In genomic region chr12:130775953-130776856, GRCh38 we compare ENCODE assay signal across 1 cellular context.
TF ChIP-seq lines count a peak whose summit lies in the region.

No MANE protein-coding gene starts in this region.

TF ChIP-seq in HepG2, 621 proteins besides CTCF, POLR2A, EP300 and RAD21 (continued from another document and continues in another):
- TF ChIP-seq AKNA (CRISPR knock-in tag; IDR thresholded peaks at IDR 0.05; ENCODE audit: borderline replicate concordance) = no peak; the same call in 1 of the 2 replicates
- TF ChIP-seq ZNF7 (CRISPR knock-in tag; IDR thresholded peaks at IDR 0.05) = no peak
- TF ChIP-seq MLLT10 (CRISPR knock-in tag; IDR thresholded peaks at IDR 0.05) = no peak
- TF ChIP-seq EEA1 (CRISPR knock-in tag; IDR thresholded peaks at IDR 0.05; ENCODE audit: borderline replicate concordance) = no peak
- TF ChIP-seq ZBTB40 (IDR thresholded peaks at IDR 0.05) = no peak
- peak; percentile 54; the same call in 1 of the 2 replicates for TF ChIP-seq ZBTB40 (CRISPR knock-in tag; IDR thresholded peaks at IDR 0.05)
- TF ChIP-seq ZNF781 (CRISPR knock-in tag; IDR thresholded peaks at IDR 0.05; ENCODE audit: borderline replicate concordance, not compliant biosample characterization) = no peak
- TF ChIP-seq MEIS2 (CRISPR knock-in tag; IDR thresholded peaks at IDR 0.05) = peak; percentile 53; the same call in 1 of the 2 replicates
- no peak for TF ChIP-seq MAZ (IDR thresholded peaks at IDR 0.05; ENCODE audit: borderline replicate concordance, low read depth, low read length)
- TF ChIP-seq MAZ (CRISPR knock-in tag; IDR thresholded peaks at IDR 0.05; ENCODE audit: low read depth) = no peak
- peak; percentile 40; the same call in 1 of the 2 replicates for TF ChIP-seq ATF2 (CRISPR knock-in tag; IDR thresholded peaks at IDR 0.05)
- TF ChIP-seq NFRKB (IDR thresholded peaks at IDR 0.05) = no peak
- TF ChIP-seq ZSCAN9 (CRISPR knock-in tag; IDR thresholded peaks at IDR 0.05; ENCODE audit: borderline replicate concordance) = no peak
- TF ChIP-seq SKI (IDR thresholded peaks at IDR 0.05; ENCODE audit: partially characterized antibody) = no peak
- TF ChIP-seq ZNF709 (CRISPR knock-in tag; IDR thresholded peaks at IDR 0.05) = peak; percentile 40; the same call in 1 of the 2 replicates
- TF ChIP-seq ATM (IDR thresholded peaks at IDR 0.05; ENCODE audit: borderline replicate concordance) = no peak
- TF ChIP-seq AGO2 (optimal IDR thresholded peaks at IDR 0.05; ENCODE audit: low read depth, low read length) = peak; percentile 76
- TF ChIP-seq PTBP1 (IDR thresholded peaks at IDR 0.05; ENCODE audit: low read depth, low read length, poor library complexity, severe bottlenecking) = no peak
- TF ChIP-seq ZNF280B (CRISPR knock-in tag; IDR thresholded peaks at IDR 0.05; ENCODE audit: borderline replicate concordance) = peak; percentile 18; the same call in 1 of the 2 replicates
- TF ChIP-seq ZNF3 (CRISPR knock-in tag; IDR thresholded peaks at IDR 0.05) = no peak
- no peak for TF ChIP-seq SYNCRIP (IDR thresholded peaks at IDR 0.05; ENCODE audit: insufficient read depth, low read depth, low read length)
- peak; percentile 94 for TF ChIP-seq SP140L (CRISPR knock-in tag; IDR thresholded peaks at IDR 0.05; ENCODE audit: borderline replicate concordance)
- no peak for TF ChIP-seq PITX1 (CRISPR knock-in tag; IDR thresholded peaks at IDR 0.05)
- TF ChIP-seq FIP1L1 (IDR thresholded peaks at IDR 0.05; ENCODE audit: borderline replicate concordance, insufficient read depth, low read depth, low read length) = no peak
- no peak for TF ChIP-seq NPAS2 (CRISPR knock-in tag; IDR thresholded peaks at IDR 0.05; ENCODE audit: borderline replicate concordance)
- TF ChIP-seq IRF9 (CRISPR knock-in tag; IDR thresholded peaks at IDR 0.05; ENCODE audit: borderline replicate concordance) = no peak
- peak; percentile 87 for TF ChIP-seq UBTF (CRISPR knock-in tag; IDR thresholded peaks at IDR 0.05)
- no peak for TF ChIP-seq NFKBIZ (CRISPR knock-in tag; IDR thresholded peaks at IDR 0.05)
- no peak for TF ChIP-seq SMARCC2 (IDR thresholded peaks at IDR 0.05)
- no peak for TF ChIP-seq ZBED4 (CRISPR knock-in tag; IDR thresholded peaks at IDR 0.05; ENCODE audit: borderline replicate concordance)
- TF ChIP-seq ZNF557 (CRISPR knock-in tag; IDR thresholded peaks at IDR 0.05) = no peak
- no peak; the same call in 1 of the 2 replicates for TF ChIP-seq BHLHE40 (IDR thresholded peaks at IDR 0.05; ENCODE audit: low read length)
- peak; percentile 49; the same call in 1 of the 2 replicates for TF ChIP-seq FOXA3 (CRISPR knock-in tag; IDR thresholded peaks at IDR 0.05)
